ENCODE assay signal across 20 cellular contexts in the genomic region with DNA sequence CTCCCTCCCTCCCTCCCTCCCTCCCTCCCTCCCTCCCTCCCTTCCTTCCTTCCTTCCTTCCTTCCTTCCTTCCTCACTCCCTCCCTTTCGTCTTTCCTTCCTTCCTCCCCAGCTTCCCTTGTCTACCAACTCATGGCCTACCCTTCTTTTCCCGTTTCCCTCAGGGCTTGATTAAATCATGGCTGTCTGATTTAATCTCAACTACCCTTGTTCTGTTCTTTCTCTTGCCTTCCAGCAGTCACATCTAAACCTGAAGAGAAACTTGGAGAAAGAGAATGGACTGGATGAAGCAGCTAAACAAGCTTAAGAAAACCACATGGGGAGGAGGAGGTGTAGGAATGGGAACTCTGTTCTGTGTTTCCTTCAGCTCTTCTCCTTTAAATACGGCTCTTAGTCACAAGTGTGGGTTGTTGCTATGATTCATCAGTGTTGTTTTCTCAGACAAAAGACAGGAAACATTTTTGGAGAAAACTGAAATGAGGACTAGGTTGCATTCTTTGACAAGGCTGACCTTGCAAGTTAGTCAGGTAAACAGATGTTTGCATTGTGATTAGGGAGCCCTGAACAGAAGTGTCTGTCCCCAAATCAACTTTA.
DNase-seq lines count a peak whose midpoint lies in the region; ATAC-seq and TF ChIP-seq lines count a peak whose summit lies in the region.
"Had no signal": no experiment of that assay in that cellular context is flagged by ENCODE, and none has a peak within 500 bp of the region (broad histone marks: within the 10 kb centered on the region; RNA-seq: fewer than 3 reads in every experiment).

No MANE protein-coding gene starts in this region.

- H3K14ac ChIP-seq in trophoblast cell (ENCODE audit: low read length) = no peak overlapping the region

- H3K23ac ChIP-seq in trophoblast cell (ENCODE audit: low read length) = no peak overlapping the region

- no peaks in the 10 kb centered on the region for H3K27me3 ChIP-seq in trophoblast cell (ENCODE audit: insufficient read depth, low read length)
- H3K27me3 ChIP-seq: uterus had no signal

- no peak for TF ChIP-seq CTCF in AG10803 (conservative IDR thresholded peaks at IDR 0.05; ENCODE audit: low read length)

- H2AK5ac ChIP-seq in trophoblast cell (ENCODE audit: low read length) = no peak overlapping the region

- H3K79me2 ChIP-seq in trophoblast cell (ENCODE audit: control insufficient read depth, insufficient read depth, low read length, poor library complexity) = no peaks in the 10 kb centered on the region

- H3K36me3 ChIP-seq in trophoblast cell (ENCODE audit: control insufficient read depth in 1 of 2, insufficient read depth in 2 of 2, low read length in 2 of 2) = no peaks in the 10 kb centered on the region
- H3K36me3 ChIP-seq: HAP-1, lower lobe of right lung, prostate gland, uterus had no signal

- H2BK5ac ChIP-seq in trophoblast cell (ENCODE audit: low read depth, low read length, poor library complexity) = no peak overlapping the region

- no peak overlapping the region for H3K4ac ChIP-seq in trophoblast cell (ENCODE audit: low read depth, low read length)

- no CpG with 5 or more reads among the region's 3 CpGs for WGBS in trophoblast cell (ENCODE audit: extremely low coverage, insufficient coverage, insufficient read length)

- peaks cover 0 to 16% of the 10 kb centered on the region in 2 experiments for H3K4me1 ChIP-seq in trophoblast cell (ENCODE audit: control insufficient read depth in 1 of 2, insufficient read depth in 2 of 2, low read length in 2 of 2)
- H3K4me1 ChIP-seq: HAP-1, lower lobe of right lung, prostate gland, uterus had no signal

- H3K79me1 ChIP-seq in trophoblast cell (ENCODE audit: low read length) = peaks cover 2% of the 10 kb centered on the region

- H3K4me2 ChIP-seq in trophoblast cell (ENCODE audit: low read length) = no peak overlapping the region

- H3K4me3 ChIP-seq in AG10803 (ENCODE audit: low read length) (no peak overlapping the region), trophoblast cell (ENCODE audit: low read depth, low read length) (no peak overlapping the region)
- H3K4me3 ChIP-seq: HAP-1, lower lobe of right lung, prostate gland, uterus had no signal

- H4K91ac ChIP-seq in trophoblast cell (ENCODE audit: low read depth, low read length) = no peak overlapping the region

- no peak overlapping the region for H3K18ac ChIP-seq in trophoblast cell (ENCODE audit: low read length)

- H3K9me3 ChIP-seq in trophoblast cell (ENCODE audit: insufficient read depth, low read depth, low read length) = no peaks in the 10 kb centered on the region
- H3K9me3 ChIP-seq: HAP-1, lower lobe of right lung, prostate gland, uterus had no signal

- H4K8ac ChIP-seq in trophoblast cell (ENCODE audit: low read depth, low read length) = no peak overlapping the region

- intact Hi-C loops in Right ventricle myocardium inferior (cut with DNase I) = no loop called here

- no peak overlapping the region for H2BK12ac ChIP-seq in trophoblast cell (ENCODE audit: low read length)

- no peak overlapping the region for H2BK120ac ChIP-seq in trophoblast cell (ENCODE audit: insufficient read depth, low read length, poor library complexity)

- ATAC-seq in Right ventricle myocardium inferior = no peak
- ATAC-seq: lower lobe of right lung; natural killer cell treated with Interleukin-12 subunit alpha and Interleukin-12 subunit beta and Interleukin-15 and Interleukin-18, amount 100 ng/mL, for 72 hours; stimulated activated naive CD8-positive, alpha-beta T cell treated with anti-CD3 and anti-CD28 coated beads, Interleukin-15, amount 100 ng/mL, for 72 hours had no signal

- DNase-seq in AG10803 (ENCODE audit: low read depth) = peak; percentile 54
- DNase-seq in RKO (ENCODE audit: low spot score) = peak; percentile 12
- peak; percentile 51 for DNase-seq in fibroblast of peridontal ligament (ENCODE audit: extremely low read depth)
- no peak for DNase-seq in trophoblast cell
- no peak for DNase-seq in T1000 (lab: John Stamatoyannopoulos, UW)
- no peak for DNase-seq in DMS53 (lab: John Stamatoyannopoulos, UW)
- no peak for DNase-seq in D341Med (ENCODE audit: low spot score)
- no peak for DNase-seq in Right ventricle myocardium inferior (ENCODE audit: missing footprints)
- DNase-seq: activated CD4-positive, alpha-beta T cell treated with anti-CD3 and anti-CD28 coated beads, Interleukin-2, amount 10 ng/mL, durations not matched to agents 24 days and 14 days; activated naive CD4-positive, alpha-beta T cell treated with Interleukin-2 at 50 U/mL for 16 hours; effector CD8-positive, alpha-beta T cell; lower lobe of right lung; NCI-H1048; NCI-H2081 treated with DMSO at 0.1 percent for 48 hours; NCI-H526; stimulated activated naive CD8-positive, alpha-beta T cell treated with anti-CD3 and anti-CD28 coated beads, Interleukin-15, amount 100 ng/mL, for 72 hours; uterus had no signal

- peak overlapping the region; percentile 8 for H3K27ac ChIP-seq in trophoblast cell (ENCODE audit: low read depth, low read length)
- H3K27ac ChIP-seq: lower lobe of right lung, prostate gland, uterus had no signal

- H3K9ac ChIP-seq in trophoblast cell (ENCODE audit: low read length) = no peak overlapping the region

- no peak overlapping the region for H2AFZ ChIP-seq in trophoblast cell (ENCODE audit: insufficient read depth, low read length, poor library complexity)

- no peak overlapping the region for H4K12ac ChIP-seq in trophoblast cell (ENCODE audit: low read depth, low read length)

Comparison
In these comparisons a context has a peak if more than half of its experiments do, and no peak if none do; other contexts are left out.
1. DNase-seq: peak in AG10803 (single experiment), RKO (single experiment) and fibroblast of peridontal ligament (single experiment); none in trophoblast cell (0 of 2), T1000 (single experiment), DMS53 (single experiment), D341Med (single experiment) and Right ventricle myocardium inferior (single experiment).